ENCODE assay signal across 7 cellular contexts in genomic region chr14:50677527-50678063, GRCh38. TPM values are rescaled to one million over a fixed set of nuclear protein-coding genes. Genes with fewer than 3 reads are reported as not detected.
DNase-seq lines count a peak whose midpoint lies in the region; ATAC-seq, FAIRE-seq and TF ChIP-seq lines count a peak whose summit lies in the region.

No MANE protein-coding gene starts in this region.

- peak; percentile 86 for DNase-seq in HS-5 (ENCODE audit: low read depth)
- DNase-seq in astrocyte (ENCODE audit: low read depth): peak; percentile 72
- no peak for DNase-seq in omental fat pad (ENCODE audit: low spot score)
- DNase-seq in hypothalamus (lab: John Stamatoyannopoulos, UW): no peak
- no peak for DNase-seq in activated CD4-positive, alpha-beta T cell treated with anti-CD3 and anti-CD28 coated beads, Interleukin-2, amount 50 U/mL, for 1 hour
- no peak for DNase-seq in stimulated activated naive CD4-positive, alpha-beta T cell (lab: John Stamatoyannopoulos, UW)

- H3K36me3 Mint-ChIP-seq in astrocyte (ENCODE audit: low read depth, unreplicated experiment): no peaks in the 10 kb centered on the region

- peak overlapping the region; percentile 38 for H2AFZ ChIP-seq in astrocyte (ENCODE audit: low read depth, low read length)

- peaks cover 4% of the 10 kb centered on the region for H3K9me3 Mint-ChIP-seq in astrocyte (ENCODE audit: unreplicated experiment)

- peak overlapping the region; percentile 72 for H3K27ac ChIP-seq in astrocyte (ENCODE audit: low read depth, low read length)

- H3K27me3 Mint-ChIP-seq in astrocyte (ENCODE audit: low read depth, unreplicated experiment): no peaks in the 10 kb centered on the region

- no peaks in the 10 kb centered on the region for H4K20me1 ChIP-seq in astrocyte (ENCODE audit: insufficient read depth, low read length)

- TF ChIP-seq CTCF in astrocyte (IDR thresholded peaks at IDR 0.05; ENCODE audit: insufficient read depth, low read depth, low read length) (no peak), omental fat pad (IDR thresholded peaks at IDR 0.05) (no peak)

- H3K4me2 ChIP-seq in astrocyte (ENCODE audit: low read length): peak overlapping the region; percentile 84

- H3K27me3 ChIP-seq in astrocyte (ENCODE audit: insufficient read depth, low read length): no peaks in the 10 kb centered on the region

- peaks cover 24% of the 10 kb centered on the region for H3K4me1 ChIP-seq in astrocyte (ENCODE audit: insufficient read depth, low read length)

- peak; percentile 81 for FAIRE-seq in astrocyte (lab: Jason Lieb, UNC)

- H3K9ac ChIP-seq in astrocyte (ENCODE audit: low read length): peak overlapping the region; percentile 45

- no peaks in the 10 kb centered on the region for H3K36me3 ChIP-seq in astrocyte (ENCODE audit: insufficient read depth, low read length)

- no peak overlapping the region for H3K4me3 Mint-ChIP-seq in astrocyte (ENCODE audit: unreplicated experiment)

- peaks cover 29% of the 10 kb centered on the region for H3K4me1 Mint-ChIP-seq in astrocyte (ENCODE audit: low read depth, unreplicated experiment)

- no peaks in the 10 kb centered on the region for H3K79me2 ChIP-seq in astrocyte (ENCODE audit: insufficient read depth, low read length)

- H3K4me3 ChIP-seq in astrocyte (ENCODE audit: insufficient read depth, low read depth, low read length): peak overlapping the region; percentile 41

- no peaks in the 10 kb centered on the region for H3K9me3 ChIP-seq in astrocyte (ENCODE audit: insufficient read depth, low read depth, low read length)

- peak overlapping the region; percentile 6 for H3K27ac Mint-ChIP-seq in astrocyte (ENCODE audit: unreplicated experiment)

- ATAC-seq in GM19463 (IDR thresholded peaks at IDR 0.05; ENCODE audit: unreplicated experiment) (peak; percentile 61), omental fat pad (ENCODE audit: low FRiP score) (peak; percentile 53)

RNA-seq across cellular contexts. Expression of gene SAV1, which starts 9.5 kb away (rescaled TPM):
- total RNA-seq in astrocyte (18.3 and 26.3 TPM in 2 replicates), omental fat pad (10 to 100 TPM; 37.7 to 49.7 (median 40.0) TPM)

Comparison
In these comparisons a context has a peak if more than half of its experiments do, and no peak if none do; other contexts are left out.
1. DNase-seq: peak in HS-5 (single experiment) and astrocyte (single experiment); none in omental fat pad (single experiment), hypothalamus (0 of 51), activated CD4-positive, alpha-beta T cell treated with anti-CD3 and anti-CD28 coated beads, Interleukin-2, amount 50 U/mL, for 1 hour (single experiment) and stimulated activated naive CD4-positive, alpha-beta T cell (0 of 6).